18 cellular contexts compared by ENCODE assay signal in genomic region chr2:191622374-191623320, GRCh38. TPM values are rescaled to one million over a fixed set of nuclear protein-coding genes. Genes with fewer than 3 reads are reported as not detected.
DNase-seq lines count a peak whose midpoint lies in the region; ATAC-seq, FAIRE-seq and TF ChIP-seq lines count a peak whose summit lies in the region.
"Had no signal": no experiment of that assay in that cellular context is flagged by ENCODE, and none has a peak within 500 bp of the region (broad histone marks: within the 10 kb centered on the region; RNA-seq: fewer than 3 reads in every experiment).

No MANE protein-coding gene starts in this region.

- peak overlapping the region; percentile 79 for H3K27ac ChIP-seq in neutrophil
- H3K27ac ChIP-seq in effector memory CD4-positive, alpha-beta T cell (ENCODE audit: insufficient read depth, low read length, poor library complexity, severe bottlenecking) = no peak overlapping the region
- H3K27ac ChIP-seq: sigmoid colon, stomach had no signal

- H3K27ac Mint-ChIP-seq in activated CD4-positive, alpha-beta memory T cell treated with anti-CD3 and anti-CD28 coated beads for 36 hours = peak overlapping the region; percentile 71
- no peak overlapping the region for H3K27ac Mint-ChIP-seq in activated CD4-positive, alpha-beta memory T cell treated with anti-CD3 and anti-CD28 coated beads, Interleukin-2, amount 10 ng/mL, durations not matched to agents 7 days and 5 days
- peak overlapping the region; percentile 96 for H3K27ac Mint-ChIP-seq in T-helper 17 cell
- H3K27ac Mint-ChIP-seq: activated naive CD4-positive, alpha-beta T cell treated with anti-CD3 and anti-CD28 coated beads, Interleukin-2, amount 10 ng/mL, durations not matched to agents 7 days and 5 days had no signal

- POLR2A ChIA-PET in activated CD4-positive, alpha-beta memory T cell treated with anti-CD3 and anti-CD28 coated beads for 36 hours (lab: Charles Lee) = interaction anchor here (0.6 to 1.8 kb wide), 6 partner anchors 11 to 56 kb away, joined by 3 to 7 read pairs (median 4); partner anchors contain the start of gene NABP1
- POLR2A ChIA-PET in activated CD4-positive, alpha-beta memory T cell treated with anti-CD3 and anti-CD28 coated beads, Interleukin-2, amount 10 ng/mL, durations not matched to agents 7 days and 5 days (lab: Charles Lee) = interaction anchor here (1.5 to 8.0 kb wide), 2 partner anchors 15 to 56 kb away, joined by 5 to 176 read pairs; partner anchors contain the start of gene NABP1

- no peaks in the 10 kb centered on the region for H3K27me3 Mint-ChIP-seq in activated CD4-positive, alpha-beta memory T cell treated with anti-CD3 and anti-CD28 coated beads for 36 hours
- H3K27me3 Mint-ChIP-seq in activated CD4-positive, alpha-beta memory T cell treated with anti-CD3 and anti-CD28 coated beads, Interleukin-2, amount 10 ng/mL, durations not matched to agents 7 days and 5 days = peaks cover 5% of the 10 kb centered on the region
- no peaks in the 10 kb centered on the region for H3K27me3 Mint-ChIP-seq in T-helper 17 cell
- H3K27me3 Mint-ChIP-seq: activated naive CD4-positive, alpha-beta T cell treated with anti-CD3 and anti-CD28 coated beads, Interleukin-2, amount 10 ng/mL, durations not matched to agents 7 days and 5 days had no signal

- peak; percentile 64 for DNase-seq in activated CD4-positive, alpha-beta memory T cell treated with anti-CD3 and anti-CD28 coated beads for 36 hours
- no peak for DNase-seq in activated CD4-positive, alpha-beta memory T cell treated with anti-CD3 and anti-CD28 coated beads, Interleukin-2, amount 10 ng/mL, durations not matched to agents 7 days and 5 days
- no peak for DNase-seq in HTR-8/SVneo (ENCODE audit: insufficient read length, low spot score)
- no peak for DNase-seq in T-helper 17 cell
- no peak for DNase-seq in effector memory CD4-positive, alpha-beta T cell
- no peak for DNase-seq in AG08396 (ENCODE audit: low spot score)
- DNase-seq: ACHN; activated naive CD4-positive, alpha-beta T cell treated with anti-CD3 and anti-CD28 coated beads, Interleukin-2, amount 10 ng/mL, durations not matched to agents 7 days and 5 days; Calu3; NCI-H187; sigmoid colon; stomach; T-helper 1 cell had no signal

- TF ChIP-seq CTCF in neutrophil (IDR thresholded peaks at IDR 0.05) = no peak

- H3K9me3 ChIP-seq in T-helper 17 cell (ENCODE audit: control insufficient read depth, low read length, poor library complexity, severe bottlenecking) (no peaks in the 10 kb centered on the region), neutrophil (no peaks in the 10 kb centered on the region)
- no peaks in the 10 kb centered on the region for H3K9me3 ChIP-seq in effector memory CD4-positive, alpha-beta T cell (ENCODE audit: control insufficient read depth, low read length)
- H3K9me3 ChIP-seq: sigmoid colon, stomach had no signal

- peaks cover 2% of the 10 kb centered on the region for H3K36me3 Mint-ChIP-seq in activated CD4-positive, alpha-beta memory T cell treated with anti-CD3 and anti-CD28 coated beads for 36 hours
- peaks cover 22% of the 10 kb centered on the region for H3K36me3 Mint-ChIP-seq in activated CD4-positive, alpha-beta memory T cell treated with anti-CD3 and anti-CD28 coated beads, Interleukin-2, amount 10 ng/mL, durations not matched to agents 7 days and 5 days (ENCODE audit: low read depth)
- no peaks in the 10 kb centered on the region for H3K36me3 Mint-ChIP-seq in T-helper 17 cell (ENCODE audit: low read depth)

- peaks cover 68 to 79% of the 10 kb centered on the region in 2 experiments for H3K4me1 ChIP-seq in neutrophil (ENCODE audit: control insufficient read depth in 1 of 2, insufficient read depth in 1 of 2, low read depth in 1 of 2, low read length in 1 of 2)
- H3K4me1 ChIP-seq in effector memory CD4-positive, alpha-beta T cell (ENCODE audit: control insufficient read depth, insufficient read depth, low read length, poor library complexity, severe bottlenecking) = peaks cover 13% of the 10 kb centered on the region
- H3K4me1 ChIP-seq: sigmoid colon, stomach had no signal

- H3K4me3 Mint-ChIP-seq in activated CD4-positive, alpha-beta memory T cell treated with anti-CD3 and anti-CD28 coated beads for 36 hours = no peak overlapping the region
- no peak overlapping the region for H3K4me3 Mint-ChIP-seq in activated CD4-positive, alpha-beta memory T cell treated with anti-CD3 and anti-CD28 coated beads, Interleukin-2, amount 10 ng/mL, durations not matched to agents 7 days and 5 days
- H3K4me3 Mint-ChIP-seq in T-helper 17 cell = no peak overlapping the region
- H3K4me3 Mint-ChIP-seq: activated naive CD4-positive, alpha-beta T cell treated with anti-CD3 and anti-CD28 coated beads, Interleukin-2, amount 10 ng/mL, durations not matched to agents 7 days and 5 days had no signal

- no peaks in the 10 kb centered on the region for H3K27me3 ChIP-seq in neutrophil
- H3K27me3 ChIP-seq in effector memory CD4-positive, alpha-beta T cell (replicated peaks; ENCODE audit: control insufficient read depth, insufficient read depth, low read length, poor library complexity, severe bottlenecking) = no peaks in the 10 kb centered on the region
- H3K27me3 ChIP-seq: sigmoid colon, stomach had no signal

- peaks cover 89% of the 10 kb centered on the region for H3K4me1 Mint-ChIP-seq in activated CD4-positive, alpha-beta memory T cell treated with anti-CD3 and anti-CD28 coated beads for 36 hours (ENCODE audit: low read depth)
- H3K4me1 Mint-ChIP-seq in activated CD4-positive, alpha-beta memory T cell treated with anti-CD3 and anti-CD28 coated beads, Interleukin-2, amount 10 ng/mL, durations not matched to agents 7 days and 5 days = peaks cover 51% of the 10 kb centered on the region
- peaks cover 42% of the 10 kb centered on the region for H3K4me1 Mint-ChIP-seq in T-helper 17 cell

- no peak for ATAC-seq in T-helper 17 cell
- no peak for ATAC-seq in GM18909 (IDR thresholded peaks at IDR 0.05; ENCODE audit: poor library complexity, unreplicated experiment)
- ATAC-seq: K562 had no signal

- H3K36me3 ChIP-seq in neutrophil = no peaks in the 10 kb centered on the region
- H3K36me3 ChIP-seq in effector memory CD4-positive, alpha-beta T cell (ENCODE audit: control insufficient read depth, insufficient read depth, low read length) = no peaks in the 10 kb centered on the region
- H3K36me3 ChIP-seq: sigmoid colon, stomach had no signal

- peak; percentile 66 for FAIRE-seq in HTR-8/SVneo (lab: Jason Lieb, UNC)
- FAIRE-seq: frontal cortex, H1, K562 had no signal

- CTCF ChIA-PET in activated CD4-positive, alpha-beta memory T cell treated with anti-CD3 and anti-CD28 coated beads for 36 hours (lab: Charles Lee) = no interaction called here
- CTCF ChIA-PET in activated CD4-positive, alpha-beta memory T cell treated with anti-CD3 and anti-CD28 coated beads, Interleukin-2, amount 10 ng/mL, durations not matched to agents 7 days and 5 days (lab: Charles Lee) = no interaction called here

- intact Hi-C loops in activated CD4-positive, alpha-beta memory T cell treated with anti-CD3 and anti-CD28 coated beads for 36 hours (cut with micrococcal nuclease) = loop anchor here (1.0 to 5.0 kb wide), 4 partner anchors 15 to 740 kb away; partner anchors contain the start of gene GLS

- no peaks in the 10 kb centered on the region for H3K9me3 Mint-ChIP-seq in activated CD4-positive, alpha-beta memory T cell treated with anti-CD3 and anti-CD28 coated beads for 36 hours
- H3K9me3 Mint-ChIP-seq in activated CD4-positive, alpha-beta memory T cell treated with anti-CD3 and anti-CD28 coated beads, Interleukin-2, amount 10 ng/mL, durations not matched to agents 7 days and 5 days = peaks cover 10% of the 10 kb centered on the region

- no peak overlapping the region for H3K4me3 ChIP-seq in neutrophil (ENCODE audit: low read depth in 1 of 2, low read length in 1 of 2)
- H3K4me3 ChIP-seq in effector memory CD4-positive, alpha-beta T cell (ENCODE audit: insufficient read depth, low read depth, low read length, poor library complexity, severe bottlenecking) = no peak overlapping the region
- H3K4me3 ChIP-seq: K562, sigmoid colon, stomach had no signal

RNA-seq across cellular contexts. Expression of gene NABP1, which starts 55.3 kb away (rescaled TPM):
- total RNA-seq in activated CD4-positive, alpha-beta memory T cell treated with anti-CD3 and anti-CD28 coated beads for 36 hours = 10 to 100 TPM; 65.1 to 65.4 TPM
- total RNA-seq in activated CD4-positive, alpha-beta memory T cell treated with anti-CD3 and anti-CD28 coated beads, Interleukin-2, amount 10 ng/mL, durations not matched to agents 7 days and 5 days = 10 to 100 TPM; 73.5 to 73.7 TPM
- total RNA-seq in T-helper 17 cell = 10 to 100 TPM; 61.9 to 71.6 TPM
